Comparison of ENCODE assay signal across 8 cellular contexts in genomic region chr1:3796215-3797193, GRCh38. TPM values are rescaled to one million over a fixed set of nuclear protein-coding genes. Genes with fewer than 3 reads are reported as not detected.
DNase-seq lines count a peak whose midpoint lies in the region; ATAC-seq lines count a peak whose summit lies in the region.

Gene LRRC47, minus strand, starts transcription at chr1:3796498. Its CDS starts 22 bp downstream, at chr1:3796476.

- CTCF ChIA-PET in CD8-positive, alpha-beta memory T cell (lab: Charles Lee), result interaction anchor here (0.7 to 0.9 kb wide), 3 partner anchors 20 to 26 kb away, joined by 3 read pairs; no protein-coding TSS in a partner anchor

- peaks cover 38 to 54% (median 47%) of the 10 kb centered on the region in 3 donors for H3K4me1 Mint-ChIP-seq in CD8-positive, alpha-beta memory T cell
- peaks cover 22% of the 10 kb centered on the region for H3K4me1 Mint-ChIP-seq in memory B cell

- ATAC-seq in GM19455 (IDR thresholded peaks at IDR 0.05; ENCODE audit: unreplicated experiment) (peak; percentile 96), memory B cell (ENCODE audit: low read depth) (peak; percentile 100)

- no peaks in the 10 kb centered on the region for H3K9me3 ChIP-seq in CD8-positive, alpha-beta memory T cell (ENCODE audit: low read length)
- H3K9me3 ChIP-seq in effector memory CD4-positive, alpha-beta T cell (ENCODE audit: control insufficient read depth, low read length), result no peaks in the 10 kb centered on the region

- H3K27me3 ChIP-seq in CD8-positive, alpha-beta memory T cell (ENCODE audit: insufficient read depth, low read length, poor library complexity, severe bottlenecking), result no peaks in the 10 kb centered on the region
- no peaks in the 10 kb centered on the region for H3K27me3 ChIP-seq in effector memory CD4-positive, alpha-beta T cell (replicated peaks; ENCODE audit: control insufficient read depth, insufficient read depth, low read length, poor library complexity, severe bottlenecking)

- H3K36me3 Mint-ChIP-seq in CD8-positive, alpha-beta memory T cell, result peaks cover 2 to 26% (median 4%) of the 10 kb centered on the region in 3 donors
- peaks cover 5% of the 10 kb centered on the region for H3K36me3 Mint-ChIP-seq in memory B cell

- POLR2A ChIA-PET in CD8-positive, alpha-beta memory T cell (lab: Charles Lee), result interaction anchor here (1.0 to 1.3 kb wide), 2 partner anchors 61 to 103 kb away, joined by 3 read pairs; partner anchors contain the start of genes C1orf174 and DFFB

- H3K4me3 Mint-ChIP-seq in CD8-positive, alpha-beta memory T cell, result peak within 1 kb of the TSS; percentile 88 to 97 (median 95)
- peak within 1 kb of the TSS; percentile 97 for H3K4me3 Mint-ChIP-seq in memory B cell

- DNase-seq in CD8-positive, alpha-beta memory T cell, result peak; percentile 91 to 96 (median 91)
- DNase-seq in HK-2 (ENCODE audit: unreplicated experiment), result peak; percentile 94
- peak; percentile 85 for DNase-seq in NOMO-1 treated with dmso at 0.1 percent for 144 hours (lab: John Stamatoyannopoulos, UW; ENCODE audit: unreplicated experiment)
- peak; percentile 86 to 92 for DNase-seq in activated CD8-positive, alpha-beta memory T cell treated with anti-CD3 and anti-CD28 coated beads for 4 hours (ENCODE audit: low read depth in 2 of 2)
- peak; percentile 83 to 92 (median 88) for DNase-seq in effector memory CD4-positive, alpha-beta T cell
- peak; percentile 90 for DNase-seq in memory B cell (ENCODE audit: low spot score in 2 of 2)
- peak; percentile 92 for DNase-seq in stimulated activated CD8-positive, alpha-beta memory T cell treated with anti-CD3 and anti-CD28 coated beads, Interleukin-12 subunit alpha, Interleukin-12 subunit beta, amount 100 ng/mL, for 1 hour (ENCODE audit: low read depth)

- H3K27ac Mint-ChIP-seq in CD8-positive, alpha-beta memory T cell, result peak within 1 kb of the TSS; percentile 74 to 98 (median 97)
- H3K27ac Mint-ChIP-seq in memory B cell, result peak within 1 kb of the TSS; percentile 91

- peaks cover 13 to 19% of the 10 kb centered on the region in 2 donors for H3K27me3 Mint-ChIP-seq in CD8-positive, alpha-beta memory T cell
- H3K27me3 Mint-ChIP-seq in memory B cell, result peaks cover 4% of the 10 kb centered on the region

- peaks cover 34% of the 10 kb centered on the region for H3K4me1 ChIP-seq in CD8-positive, alpha-beta memory T cell (ENCODE audit: insufficient read depth, low read length)
- peaks cover 13% of the 10 kb centered on the region for H3K4me1 ChIP-seq in effector memory CD4-positive, alpha-beta T cell (ENCODE audit: control insufficient read depth, insufficient read depth, low read length, poor library complexity, severe bottlenecking)

- no peaks in the 10 kb centered on the region for H3K9me3 Mint-ChIP-seq in CD8-positive, alpha-beta memory T cell
- H3K9me3 Mint-ChIP-seq in memory B cell, result peaks cover 3% of the 10 kb centered on the region

- peak within 1 kb of the TSS; percentile 69 for H3K27ac ChIP-seq in CD8-positive, alpha-beta memory T cell (ENCODE audit: low read depth, low read length)
- H3K27ac ChIP-seq in effector memory CD4-positive, alpha-beta T cell (ENCODE audit: insufficient read depth, low read length, poor library complexity, severe bottlenecking), result peak within 1 kb of the TSS; percentile 16

- peaks cover 11% of the 10 kb centered on the region for H3K36me3 ChIP-seq in CD8-positive, alpha-beta memory T cell (ENCODE audit: insufficient read depth, low read length)
- no peaks in the 10 kb centered on the region for H3K36me3 ChIP-seq in effector memory CD4-positive, alpha-beta T cell (ENCODE audit: control insufficient read depth, insufficient read depth, low read length)

- peak within 1 kb of the TSS; percentile 66 for H3K4me3 ChIP-seq in CD8-positive, alpha-beta memory T cell (ENCODE audit: low read length)
- H3K4me3 ChIP-seq in effector memory CD4-positive, alpha-beta T cell (ENCODE audit: insufficient read depth, low read depth, low read length, poor library complexity, severe bottlenecking), result peak within 1 kb of the TSS; percentile 74

RNA-seq across cellular contexts. Expression of gene LRRC47, which starts in this region (rescaled TPM):
- total RNA-seq in CD8-positive, alpha-beta memory T cell, result 10 to 100 TPM; 42.6 to 50.5 TPM
- polyA plus RNA-seq in CD8-positive, alpha-beta memory T cell, result 36.9 TPM

Comparison
In these comparisons a context has a peak if more than half of its experiments do, and no peak if none do; other contexts are left out.
1. Peak in every context shown above with its lines: DNase-seq, ATAC-seq, H3K4me3 ChIP-seq and H3K27ac ChIP-seq.